Comparison of ENCODE assay signal across 8 cellular contexts in genomic region chr7:105806592-105807266, GRCh38.
A peak's percentile ranks its signal among the peaks of the same experiment; 100 is the strongest.
DNase-seq lines count a peak whose midpoint lies in the region; ATAC-seq and TF ChIP-seq lines count a peak whose summit lies in the region.

No MANE protein-coding gene starts in this region.

- H3K27me3 Mint-ChIP-seq in stimulated activated naive CD8-positive, alpha-beta T cell treated with anti-CD3 and anti-CD28 coated beads, Interleukin-15, amount 100 ng/mL, for 72 hours, result peaks cover 28% of the 10 kb centered on the region

- H3K27ac Mint-ChIP-seq in stimulated activated naive CD8-positive, alpha-beta T cell treated with anti-CD3 and anti-CD28 coated beads, Interleukin-15, amount 100 ng/mL, for 72 hours, result peak overlapping the region; percentile 23 to 81

- peak; percentile 39 for ATAC-seq in HG02678 (IDR thresholded peaks at IDR 0.05; ENCODE audit: unreplicated experiment)
- peak; percentile 65 for ATAC-seq in left colon
- peak; percentile 73 for ATAC-seq in stimulated activated naive CD8-positive, alpha-beta T cell treated with anti-CD3 and anti-CD28 coated beads, Interleukin-15, amount 100 ng/mL, for 72 hours
- no peak for ATAC-seq in GM18519 (IDR thresholded peaks at IDR 0.05; ENCODE audit: low FRiP score, unreplicated experiment)

- no peak for TF ChIP-seq CTCF in GM10266 (IDR thresholded peaks at IDR 0.05; ENCODE audit: control insufficient read depth, insufficient read depth, low read depth, missing control alignments)

- no peaks in the 10 kb centered on the region for H3K9me3 Mint-ChIP-seq in stimulated activated naive CD8-positive, alpha-beta T cell treated with anti-CD3 and anti-CD28 coated beads, Interleukin-15, amount 100 ng/mL, for 72 hours

- DNase-seq in GM10266 (ENCODE audit: extremely low spot score), result peak; percentile 61
- DNase-seq in SIG-M5 (lab: John Stamatoyannopoulos, UW), result peak; percentile 32
- peak in 3 of 4 experiments; percentile 2 to 18 (median 16) for DNase-seq in activated naive CD4-positive, alpha-beta T cell (lab: John Stamatoyannopoulos, UW)
- peak in 1 of 2 donors; percentile 42 for DNase-seq in left colon
- peak; percentile 35 to 81 for DNase-seq in stimulated activated naive CD8-positive, alpha-beta T cell treated with anti-CD3 and anti-CD28 coated beads, Interleukin-15, amount 100 ng/mL, for 72 hours
- no peak for DNase-seq in DMS79 (lab: John Stamatoyannopoulos, UW)

- H3K4me3 Mint-ChIP-seq in stimulated activated naive CD8-positive, alpha-beta T cell treated with anti-CD3 and anti-CD28 coated beads, Interleukin-15, amount 100 ng/mL, for 72 hours, result peak overlapping the region; percentile 6 to 38

- peaks cover 76% of the 10 kb centered on the region for H3K4me1 Mint-ChIP-seq in stimulated activated naive CD8-positive, alpha-beta T cell treated with anti-CD3 and anti-CD28 coated beads, Interleukin-15, amount 100 ng/mL, for 72 hours

- intact Hi-C loops in left colon (cut with DNase I, micrococcal nuclease), result no loop called here
